ENCODE assay signal across 8 cellular contexts in the genomic region with DNA sequence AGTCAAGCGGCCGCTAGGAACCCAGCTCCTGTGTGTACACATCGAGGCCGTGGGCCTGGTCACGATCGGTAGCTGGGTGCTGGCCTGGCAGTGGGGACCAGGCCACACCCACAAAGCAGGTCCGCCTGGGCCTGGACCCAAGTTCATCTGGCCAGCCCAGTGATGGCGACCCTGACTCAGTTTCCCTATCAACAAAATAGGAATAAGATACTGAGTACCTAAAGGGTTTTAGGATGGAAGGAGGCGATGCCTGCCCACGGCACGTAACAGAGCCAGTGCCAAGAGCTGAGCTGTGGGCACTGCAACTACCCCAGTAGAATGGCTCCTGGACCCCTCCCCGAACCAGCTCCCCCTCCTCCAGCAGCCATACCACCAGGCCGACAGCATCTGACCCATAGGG.
"Had no signal": no experiment of that assay in that cellular context is flagged by ENCODE, and none has a peak within 500 bp of the region (broad histone marks: within the 10 kb centered on the region; RNA-seq: fewer than 3 reads in every experiment).

No MANE protein-coding gene starts in this region.

- DNase-seq: GDM1, GF-D8 had no signal

- FAIRE-seq: G401.6, GM12878, GM12891, GM12892, GM18507, GM19239 had no signal

- ATAC-seq: GM12878 had no signal

- H3K4me3 ChIP-seq: GM12878 had no signal
